ENCODE assay signal across 11 cellular contexts in genomic region chr20:32052792-32053362, GRCh38. TPM values are rescaled to one million over a fixed set of nuclear protein-coding genes. Genes with fewer than 3 reads are reported as not detected.
DNase-seq lines count a peak whose midpoint lies in the region; ATAC-seq and TF ChIP-seq lines count a peak whose summit lies in the region.
"Had no signal": no experiment of that assay in that cellular context is flagged by ENCODE, and none has a peak within 500 bp of the region (broad histone marks: within the 10 kb centered on the region; RNA-seq: fewer than 3 reads in every experiment).

No MANE protein-coding gene starts in this region.

- DNase-seq in NCI-H510A treated with DMSO at 0.1 percent for 48 hours (lab: John Stamatoyannopoulos, UW) (peak; percentile 17), NCI-H510A (lab: John Stamatoyannopoulos, UW) (no peak), T-helper 17 cell (no peak), immature natural killer cell (no peak), stomach (peak; percentile 49), NCI-H1694 (lab: John Stamatoyannopoulos, UW) (no peak), KG1 (lab: John Stamatoyannopoulos, UW) (no peak), NCI-H1417 (lab: John Stamatoyannopoulos, UW) (no peak)
- DNase-seq: stimulated activated CD4-positive, alpha-beta T cell treated with anti-CD3 and anti-CD28 coated beads, Interleukin-2, amount 100 ng/mL, for 48 hours had no signal

- H3K4me3 ChIP-seq in stomach, result peak overlapping the region; percentile 17 to 47 (median 40)
- H3K4me3 ChIP-seq: SJSA1 had no signal

- peaks cover 13% of the 10 kb centered on the region for H3K4me1 Mint-ChIP-seq in T-helper 17 cell
- peaks cover 18 to 23% of the 10 kb centered on the region in 2 donors for H3K4me1 Mint-ChIP-seq in immature natural killer cell

- peaks cover 9 to 24% (median 14%) of the 10 kb centered on the region in 4 donors for H3K4me1 ChIP-seq in stomach
- H3K4me1 ChIP-seq: SJSA1 had no signal

- H3K36me3 Mint-ChIP-seq in T-helper 17 cell (ENCODE audit: low read depth) (peaks cover 10% of the 10 kb centered on the region), immature natural killer cell (no peaks in the 10 kb centered on the region)

- H3K9me3 ChIP-seq in T-helper 17 cell (ENCODE audit: control insufficient read depth, low read length, poor library complexity, severe bottlenecking) (no peaks in the 10 kb centered on the region), stomach (no peaks in the 10 kb centered on the region)
- H3K9me3 ChIP-seq: SJSA1 had no signal

- H3K27me3 Mint-ChIP-seq in T-helper 17 cell (peaks cover 66% of the 10 kb centered on the region), immature natural killer cell (ENCODE audit: low read depth in 3 of 3) (peaks cover 10 to 24% (median 23%) of the 10 kb centered on the region in 3 donors)

- ATAC-seq in T-helper 17 cell, result peak; percentile 25

- peak overlapping the region in 3 of 5 donors; percentile 67 to 87 (median 85) for H3K27ac ChIP-seq in stomach
- H3K27ac ChIP-seq: SJSA1 had no signal

- TF ChIP-seq CTCF in stomach (IDR thresholded peaks at IDR 0.05), result no peak

- WGBS in stomach, 5 donors, result 13 to 23% (median 17%) methylated on average over 21 to 22 of the region's 22 CpGs

- H3K36me3 ChIP-seq in stomach, result no peaks in the 10 kb centered on the region
- H3K36me3 ChIP-seq: SJSA1 had no signal

- no peak overlapping the region for H3K27ac Mint-ChIP-seq in T-helper 17 cell
- no peak overlapping the region for H3K27ac Mint-ChIP-seq in immature natural killer cell

- TF ChIP-seq EP300 in stomach (IDR thresholded peaks at IDR 0.05), result no peak

- H3K27me3 ChIP-seq in stomach, result peaks cover 15 to 82% (median 40%) of the 10 kb centered on the region in 3 donors

- intact Hi-C loops in stomach (cut with DNase I; ENCODE audit: low total_unique reads), result no loop called here

- H3K9me3 Mint-ChIP-seq in immature natural killer cell, result no peaks in the 10 kb centered on the region

- H3K4me3 Mint-ChIP-seq in T-helper 17 cell (peak overlapping the region; percentile 82), immature natural killer cell (peak overlapping the region in 4 of 5 donors; percentile 4 to 46 (median 22))

- no peak for TF ChIP-seq POLR2A in stomach (IDR thresholded peaks at IDR 0.05)

RNA-seq across cellular contexts. Expression of gene HCK, which starts 0.8 kb away (rescaled TPM):
- total RNA-seq in T-helper 17 cell, result 1 to 10 TPM; 1.3 to 7.5 TPM
- polyA plus RNA-seq in immature natural killer cell, result 1 to 10 TPM; 1.7 to 8.8 (median 7.3) TPM
- 1 to 10 TPM in 4 of 5 donors, not detected in 1; 1.3 to 6.8 (median 3.3) TPM for total RNA-seq in stomach
- 10 to 100 TPM in 2 of 3 donors, 1 to 10 TPM in 1; 4.4 to 14.7 (median 10.4) TPM for polyA plus RNA-seq in stomach
- total RNA-seq: A673, SJSA1 had no signal

RNA-seq across cellular contexts. Expression of gene CCM2L, which starts 42.6 kb away (rescaled TPM):
- not detected for total RNA-seq in T-helper 17 cell
- polyA plus RNA-seq in immature natural killer cell, result not detected
- 1 to 10 TPM in 1 of 5 donors, under 1 TPM in 2, not detected in 2; 0.45 to 4.4 (median 0.72) TPM for total RNA-seq in stomach
- 1 to 10 TPM; 1.9 to 2.7 (median 2.3) TPM for polyA plus RNA-seq in stomach
- total RNA-seq: A673, SJSA1 had no signal

RNA-seq across cellular contexts. Expression of gene TM9SF4, which starts 56.6 kb away (rescaled TPM):
- total RNA-seq in T-helper 17 cell (10 to 100 TPM; 41.2 to 42.4 TPM), stomach (10 to 100 TPM; 20.6 to 50.8 (median 27.7) TPM)
- polyA plus RNA-seq in immature natural killer cell (10 to 100 TPM; 22.0 to 42.9 (median 38.5) TPM), stomach (10 to 100 TPM in 2 of 3 donors, 1 to 10 TPM in 1; 6.7 to 22.5 (median 13.1) TPM)

Comparison
In these comparisons a context has a peak if more than half of its experiments do, and no peak if none do; other contexts are left out.
1. DNase-seq: peak in NCI-H510A treated with DMSO at 0.1 percent for 48 hours (single experiment) and stomach (single experiment); none in NCI-H510A (single experiment), T-helper 17 cell (0 of 3), immature natural killer cell (0 of 3), NCI-H1694 (single experiment), KG1 (single experiment) and NCI-H1417 (0 of 3).